ENCODE assay signal across 8 cellular contexts in genomic region chr3:32045091-32045964, GRCh38.
DNase-seq lines count a peak whose midpoint lies in the region; TF ChIP-seq lines count a peak whose summit lies in the region.

No MANE protein-coding gene starts in this region.

- peak; percentile 0 for DNase-seq in COR-L47 (lab: John Stamatoyannopoulos, UW)
- peak; percentile 51 for DNase-seq in NCI-H2196 treated with DMSO at 0.1 percent for 48 hours (lab: John Stamatoyannopoulos, UW; ENCODE audit: unreplicated experiment)
- peak in 6 of 10 donors; percentile 5 to 62 (median 40) for DNase-seq in dorsolateral prefrontal cortex
- no peak for DNase-seq in kidney glomerular epithelial cell (lab: John Stamatoyannopoulos, UW)
- DNase-seq in NCI-H1048 (lab: John Stamatoyannopoulos, UW): no peak
- DNase-seq in NCI-H128 (lab: John Stamatoyannopoulos, UW; ENCODE audit: unreplicated experiment): no peak
- DNase-seq in C1 segment of cervical spinal cord (lab: John Stamatoyannopoulos, UW): no peak

- H3K9me3 ChIP-seq in muscle layer of colon (ENCODE audit: low read length): no peaks in the 10 kb centered on the region

- H3K27me3 ChIP-seq in dorsolateral prefrontal cortex (no peaks in the 10 kb centered on the region), muscle layer of colon (ENCODE audit: control insufficient read depth in 1 of 2, insufficient read depth in 2 of 2, low read length in 2 of 2) (no peaks in the 10 kb centered on the region)

- intact Hi-C loops in dorsolateral prefrontal cortex (cut with DNase I): no loop called here

- no peak overlapping the region for H3K4me3 ChIP-seq in dorsolateral prefrontal cortex
- no peak overlapping the region for H3K4me3 ChIP-seq in muscle layer of colon (ENCODE audit: low read depth in 1 of 2, low read length in 2 of 2)

- H3K9ac ChIP-seq in muscle layer of colon (ENCODE audit: low read length): no peak overlapping the region

- H3K27ac ChIP-seq in dorsolateral prefrontal cortex (peak overlapping the region in 4 of 59 donors; percentile 8 to 65 (median 32)), muscle layer of colon (ENCODE audit: low read depth, low read length) (peak overlapping the region; percentile 30)

- TF ChIP-seq CTCF in dorsolateral prefrontal cortex (IDR thresholded peaks at IDR 0.05 in 54 of 56, conservative IDR thresholded peaks at IDR 0.05 in 2 of 56; ENCODE audit: low read depth in 1 of 56, partially characterized antibody in 56 of 56): no peak

- H3K36me3 ChIP-seq in muscle layer of colon (ENCODE audit: insufficient read depth, low read length): no peaks in the 10 kb centered on the region

- H3K4me1 ChIP-seq in muscle layer of colon (ENCODE audit: insufficient read depth, low read length): peaks cover 13% of the 10 kb centered on the region

Comparison
In these comparisons a context has a peak if more than half of its experiments do, and no peak if none do; other contexts are left out.
1. DNase-seq: peak in COR-L47 (single experiment), NCI-H2196 treated with DMSO at 0.1 percent for 48 hours (single experiment) and dorsolateral prefrontal cortex (6 of 10); none in kidney glomerular epithelial cell (single experiment), NCI-H1048 (single experiment), NCI-H128 (single experiment) and C1 segment of cervical spinal cord (0 of 14).